ENCODE assay signal across 1 cellular context in the genomic region with DNA sequence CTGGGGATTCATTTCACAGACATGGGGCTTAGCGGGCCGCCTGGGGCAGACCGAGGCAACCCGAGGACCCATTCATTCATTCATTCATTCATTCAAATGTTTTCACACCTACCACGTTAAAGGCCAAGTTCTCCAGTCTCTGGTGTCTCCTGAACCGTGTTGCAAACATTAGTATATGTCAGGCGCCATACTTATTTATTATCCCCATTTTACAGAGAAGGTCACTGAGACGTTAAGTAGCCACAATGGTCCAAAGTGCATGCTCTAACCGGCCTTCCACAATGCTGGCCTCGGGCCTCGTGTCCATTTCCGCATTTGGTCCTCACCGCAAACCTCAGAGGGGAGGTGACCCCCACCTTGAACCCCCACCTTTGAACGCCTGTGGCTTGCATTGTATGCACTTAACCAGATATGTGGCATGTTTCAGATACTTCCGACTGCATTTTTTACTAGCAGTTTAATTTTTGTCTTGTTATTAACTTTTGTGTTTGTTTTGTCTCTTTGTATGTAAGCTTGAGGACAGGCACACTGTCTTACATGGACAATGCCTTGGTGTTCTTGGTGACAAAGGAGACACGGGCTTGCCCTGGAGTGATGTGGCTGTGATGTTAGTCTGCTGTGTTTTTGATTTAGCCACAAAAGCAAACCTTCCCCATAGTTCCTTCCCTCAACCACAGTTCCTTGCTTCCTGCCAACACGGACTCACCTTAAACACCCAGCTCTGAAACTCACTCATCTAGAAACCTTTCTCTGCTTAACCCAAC.
TF ChIP-seq lines count a peak whose summit lies in the region.

No MANE protein-coding gene starts in this region.

TF ChIP-seq in IMR-90, 13 proteins besides CTCF, POLR2A, EP300 and RAD21 (continued from another document):
- TF ChIP-seq MAZ (IDR thresholded peaks at IDR 0.05; ENCODE audit: borderline replicate concordance, low read depth, low read length) (no peak), RCOR1 (IDR thresholded peaks at IDR 0.05; ENCODE audit: insufficient replicate concordance, low read length) (no peak), NFE2L2 (IDR thresholded peaks at IDR 0.05; ENCODE audit: low read depth, low read length) (no peak), RFX5 (IDR thresholded peaks at IDR 0.05; ENCODE audit: low read depth, low read length) (no peak), SMC3 (IDR thresholded peaks at IDR 0.05; ENCODE audit: low read depth, low read length) (no peak)
